In genomic region chr4:35730414-35730813, GRCh38 we compare ENCODE assay signal across 26 cellular contexts.
"Had no signal": no experiment of that assay in that cellular context is flagged by ENCODE, and none has a peak within 500 bp of the region (broad histone marks: within the 10 kb centered on the region; RNA-seq: fewer than 3 reads in every experiment).

No MANE protein-coding gene starts in this region.

- ATAC-seq: foreskin keratinocyte; gastroesophageal sphincter; heart left ventricle; left colon; natural killer cell; psoas muscle; right cardiac atrium; stimulated activated memory B cell treated with anti-CD40 and anti-IgM and Interleukin-4, amounts not matched to agents 10 μg/mL and 1 μg/mL and 100 μg/mL, for 72 hours; stimulated activated naive CD8-positive, alpha-beta T cell treated with anti-CD3 and anti-CD28 coated beads, Interleukin-15, Interleukin-2, amounts not matched to agents 100 U/mL and 50 U/mL, for 24 hours had no signal

- H3K9me3 ChIP-seq: ovary, psoas muscle, thoracic aorta, tibial nerve, upper lobe of left lung had no signal

- H3K27ac ChIP-seq: coronary artery, esophagus muscularis mucosa, foreskin keratinocyte, gastroesophageal sphincter, heart left ventricle, ovary, psoas muscle, skin epidermis, spleen, thoracic aorta, tibial nerve, upper lobe of left lung had no signal

- DNase-seq: dermis blood vessel endothelial cell; effector memory CD4-positive, alpha-beta T cell; foreskin keratinocyte; heart left ventricle; hippocampal formation; islet precursor cell; kidney glomerular epithelial cell; left colon; natural killer cell; occipital lobe; ovary; posterior cingulate gyrus; psoas muscle; right cardiac atrium; spleen; stimulated activated CD4-positive, alpha-beta T cell treated with anti-CD3 and anti-CD28 coated beads, Interleukin-4, amount 100 ng/mL, for 4 hours; stimulated activated naive CD8-positive, alpha-beta T cell treated with anti-CD3 and anti-CD28 coated beads, Interleukin-15, Interleukin-2, amounts not matched to agents 100 U/mL and 50 U/mL, for 24 hours; upper lobe of left lung had no signal

- H3K4me1 ChIP-seq: esophagus muscularis mucosa, foreskin keratinocyte, gastroesophageal sphincter, heart left ventricle, psoas muscle, spleen, tibial nerve, upper lobe of left lung had no signal

- H3K4me3 ChIP-seq: coronary artery, esophagus muscularis mucosa, gastroesophageal sphincter, heart left ventricle, lung, ovary, psoas muscle, skin epidermis, spleen, thoracic aorta, tibial nerve, upper lobe of left lung had no signal

- H3K36me3 ChIP-seq: esophagus muscularis mucosa, gastroesophageal sphincter, heart left ventricle, ovary, spleen, thoracic aorta, tibial nerve, upper lobe of left lung had no signal

- H3K27me3 ChIP-seq: esophagus muscularis mucosa, foreskin keratinocyte, gastroesophageal sphincter, heart left ventricle, ovary, spleen, tibial nerve, upper lobe of left lung had no signal
